Comparison of ENCODE assay signal across 1 cellular context in genomic region chr11:9314291-9315077, GRCh38.
TF ChIP-seq lines count a peak whose summit lies in the region.

Gene TMEM41B (minus strand): TSS chr11:9314593. CDS start chr11:9314441, 152 bp downstream.

TF ChIP-seq in HepG2, 621 proteins besides CTCF, POLR2A, EP300 and RAD21 (continued from another document and continues in another):
- TF ChIP-seq ZBTB39 (CRISPR knock-in tag; IDR thresholded peaks at IDR 0.05) (peak; percentile 88), ELK4 (CRISPR knock-in tag; IDR thresholded peaks at IDR 0.05; ENCODE audit: borderline replicate concordance) (peak; percentile 45; the same call in 1 of the 2 replicates), MLX (CRISPR knock-in tag; IDR thresholded peaks at IDR 0.05) (peak; percentile 69; the same call in 1 of the 2 replicates), ZBTB7B (CRISPR knock-in tag; IDR thresholded peaks at IDR 0.05) (peak; percentile 96), ZNF33A (CRISPR knock-in tag; IDR thresholded peaks at IDR 0.05; ENCODE audit: borderline replicate concordance) (no peak), HOXA5 (CRISPR knock-in tag; IDR thresholded peaks at IDR 0.05) (peak; percentile 61), KAT8 (CRISPR knock-in tag; IDR thresholded peaks at IDR 0.05) (peak; percentile 93), FLYWCH1 (CRISPR knock-in tag; IDR thresholded peaks at IDR 0.05) (0 out of 2 replicates have a peak, but pooled peaks have one; percentile 34), CSRNP2 (CRISPR knock-in tag; conservative IDR thresholded peaks at IDR 0.05; ENCODE audit: low read depth) (no peak), ZNF317 (CRISPR knock-in tag; IDR thresholded peaks at IDR 0.05) (no peak), MED13 (CRISPR knock-in tag; IDR thresholded peaks at IDR 0.05) (peak; percentile 23; the same call in 1 of the 2 replicates), ZNF431 (CRISPR knock-in tag; IDR thresholded peaks at IDR 0.05; ENCODE audit: borderline replicate concordance, low read depth) (peak; percentile 38; the same call in 1 of the 2 replicates), ZNF275 (CRISPR knock-in tag; IDR thresholded peaks at IDR 0.05; ENCODE audit: borderline replicate concordance) (no peak), ATF7 (IDR thresholded peaks at IDR 0.05) (no peak), ATF7 (CRISPR knock-in tag; IDR thresholded peaks at IDR 0.05) (no peak), ZNF460 (CRISPR knock-in tag; IDR thresholded peaks at IDR 0.05; ENCODE audit: borderline replicate concordance) (peak; percentile 17; the same call in 1 of the 2 replicates), MBNL3 (CRISPR knock-in tag; conservative IDR thresholded peaks at IDR 0.05) (no peak), SP5 (CRISPR knock-in tag; IDR thresholded peaks at IDR 0.05; ENCODE audit: borderline replicate concordance, low read depth) (peak; percentile 88), LBX2 (CRISPR knock-in tag; IDR thresholded peaks at IDR 0.05; ENCODE audit: borderline replicate concordance) (no peak), DMAP1 (CRISPR knock-in tag; IDR thresholded peaks at IDR 0.05) (peak; percentile 82), MED1 (CRISPR knock-in tag; IDR thresholded peaks at IDR 0.05) (peak; percentile 74), NR3C1 (CRISPR knock-in tag; IDR thresholded peaks at IDR 0.05) (no peak), CREBL2 (CRISPR knock-in tag; IDR thresholded peaks at IDR 0.05; ENCODE audit: borderline replicate concordance) (0 out of 2 replicates have a peak, but pooled peaks have one; percentile 16), HCFC1 (IDR thresholded peaks at IDR 0.05; ENCODE audit: low read depth, low read length) (peak; percentile 36; the same call in 1 of the 2 replicates), BCL6 (CRISPR knock-in tag; IDR thresholded peaks at IDR 0.05) (no peak; the same call in none of the 2 replicates), ZNF567 (CRISPR knock-in tag; IDR thresholded peaks at IDR 0.05; ENCODE audit: borderline replicate concordance) (no peak), PHF21A (CRISPR knock-in tag; IDR thresholded peaks at IDR 0.05) (peak; percentile 83), ZNF451 (CRISPR knock-in tag; IDR thresholded peaks at IDR 0.05) (peak; percentile 72), ZMAT5 (CRISPR knock-in tag; IDR thresholded peaks at IDR 0.05; ENCODE audit: borderline replicate concordance, low read depth) (no peak), RFX5 (IDR thresholded peaks at IDR 0.05; ENCODE audit: low read depth, low read length) (0 out of 2 replicates have a peak, but pooled peaks have one; percentile 16), RNF219 (CRISPR knock-in tag; IDR thresholded peaks at IDR 0.05) (peak; percentile 78; the same call in 1 of the 2 replicates), PRDM10 (CRISPR knock-in tag; IDR thresholded peaks at IDR 0.05; ENCODE audit: low read depth) (no peak), HINFP (CRISPR knock-in tag; IDR thresholded peaks at IDR 0.05; ENCODE audit: low read depth) (no peak), ZBTB2 (CRISPR knock-in tag; IDR thresholded peaks at IDR 0.05; ENCODE audit: low read depth) (peak; percentile 41; the same call in 1 of the 2 replicates), ZNF687 (CRISPR knock-in tag; IDR thresholded peaks at IDR 0.05) (peak; percentile 90)
